In the genomic region with DNA sequence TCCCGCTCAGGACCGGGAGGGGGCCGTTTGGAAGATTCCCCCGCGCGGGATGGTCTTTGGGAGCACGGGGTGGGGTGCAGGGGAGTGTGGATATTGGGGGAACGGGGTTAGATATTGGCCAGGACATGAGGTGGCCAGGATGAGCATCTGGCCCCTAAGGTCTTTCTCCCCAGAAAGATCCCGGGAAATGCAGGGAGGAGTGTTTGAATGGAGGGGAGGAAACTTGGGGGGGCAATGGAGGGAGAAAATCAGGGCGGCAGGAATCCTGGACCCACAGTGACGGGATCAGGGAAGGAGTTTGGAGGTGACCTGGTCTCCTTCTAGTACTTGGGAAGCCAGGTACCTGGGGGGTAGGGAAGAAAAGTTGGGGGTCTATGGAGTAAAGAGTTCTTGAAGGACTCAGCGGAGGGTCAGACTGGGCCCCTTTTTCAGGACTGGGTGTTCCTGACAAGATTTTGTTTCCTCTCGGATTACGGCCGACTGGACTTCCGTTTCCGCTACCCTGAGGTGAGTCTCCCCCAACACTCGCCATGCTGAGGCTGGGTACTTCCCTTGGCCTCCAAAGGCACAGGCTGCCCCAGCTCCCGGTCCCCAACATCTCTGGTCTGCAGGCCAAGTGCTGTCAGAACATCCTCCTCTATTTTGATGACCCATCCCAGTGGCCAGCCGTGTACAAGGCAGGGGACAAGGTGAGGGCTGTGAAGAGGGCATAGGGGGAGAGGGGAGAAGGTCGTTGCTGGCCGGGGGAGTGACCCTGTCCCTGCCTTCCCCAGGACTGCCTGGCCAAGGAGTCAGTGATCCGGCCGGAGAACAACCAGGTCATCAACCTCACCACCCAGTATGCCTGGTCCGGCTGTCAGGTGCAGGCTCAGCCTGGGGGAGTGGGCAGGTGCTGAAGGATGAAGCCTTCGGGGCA, we compare ENCODE assay signal across 1 cellular context.
TF ChIP-seq lines count a peak whose summit lies in the region.

No MANE protein-coding gene starts in this region.

TF ChIP-seq in H1, 55 proteins besides CTCF, POLR2A, EP300 and RAD21:
- no peak for TF ChIP-seq BCL11A (IDR thresholded peaks at IDR 0.05; ENCODE audit: low read depth in 2 of 2, low read length in 2 of 2)
- TF ChIP-seq SP1 (IDR thresholded peaks at IDR 0.05; ENCODE audit: low read depth, low read length): no peak
- TF ChIP-seq JUND (IDR thresholded peaks at IDR 0.05; ENCODE audit: low read length): no peak
- TF ChIP-seq TAF7 (optimal IDR thresholded peaks at IDR 0.05; ENCODE audit: borderline replicate concordance, low read depth, low read length): no peak
